Comparison of ENCODE assay signal across 31 cellular contexts in the genomic region with DNA sequence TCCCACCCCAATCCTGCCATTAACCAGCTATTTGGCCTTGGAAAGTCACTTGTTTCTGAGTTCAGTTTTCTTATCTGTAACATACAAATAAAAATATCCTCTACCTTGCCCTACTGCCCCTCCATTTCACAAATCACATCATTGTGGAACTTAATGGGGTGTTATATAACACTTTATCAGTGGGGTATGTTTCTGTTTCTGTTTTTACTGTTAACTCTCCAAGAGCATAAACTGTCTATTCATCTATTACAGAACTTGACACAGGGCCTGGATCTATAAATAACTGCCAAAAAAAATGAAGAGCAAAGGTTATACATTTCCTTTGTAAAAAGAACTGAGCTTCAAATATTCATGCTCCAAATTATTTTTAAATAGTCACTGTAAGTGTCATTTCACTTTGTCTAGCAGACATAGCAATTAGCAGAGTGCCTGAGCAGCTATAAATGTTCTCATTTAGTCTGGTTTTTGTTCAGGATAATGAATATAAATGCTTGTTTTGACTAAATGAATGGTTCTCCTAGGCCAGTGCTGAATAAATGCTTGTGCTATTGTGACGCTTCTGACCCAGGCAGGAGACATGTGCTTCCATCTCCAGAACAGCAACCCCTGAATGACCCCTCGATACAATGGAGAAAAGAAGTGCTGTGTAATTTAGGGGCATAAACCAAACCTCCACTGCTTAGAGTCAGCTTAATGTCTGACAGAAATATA. TPM values are rescaled to one million over a fixed set of nuclear protein-coding genes. Genes with fewer than 3 reads are reported as not detected.
DNase-seq lines count a peak whose midpoint lies in the region; ATAC-seq and TF ChIP-seq lines count a peak whose summit lies in the region.
"Had no signal": no experiment of that assay in that cellular context is flagged by ENCODE, and none has a peak within 500 bp of the region (broad histone marks: within the 10 kb centered on the region; RNA-seq: fewer than 3 reads in every experiment).

No MANE protein-coding gene starts in this region.

- peak in 7 of 8 donors; percentile 33 to 57 (median 44) for ATAC-seq in heart right ventricle
- ATAC-seq in naive thymus-derived CD4-positive, alpha-beta T cell = no peak
- ATAC-seq: esophagus mucosa; naive thymus-derived CD8-positive, alpha-beta T cell had no signal

- 44 to 63% methylated on average over 2 of the region's 2 CpGs for WGBS in heart right ventricle, 2 donors

- H3K9me3 Mint-ChIP-seq in naive thymus-derived CD4-positive, alpha-beta T cell = no peaks in the 10 kb centered on the region
- H3K9me3 Mint-ChIP-seq: activated T-cell treated with anti-CD3 and anti-CD28 coated beads, Interleukin-2, amount 50 U/mL, for 24 hours; immature natural killer cell; naive thymus-derived CD8-positive, alpha-beta T cell had no signal

- in situ Hi-C loops in SK-MEL-5 (cut with HindIII; ENCODE audit: low pct_unique_long_range_greater_than_20kb, low sequenced_read_pairs) = no loop called here

- CTCF ChIA-PET in naive thymus-derived CD4-positive, alpha-beta T cell (lab: Charles Lee) = no interaction called here

- H3K36me3 ChIP-seq in heart right ventricle (peaks cover 0 to 13% (median 0%) of the 10 kb centered on the region in 9 donors), skeletal muscle tissue (ENCODE audit: control insufficient read depth in 3 of 3, insufficient read depth in 3 of 3, low read length in 3 of 3) (no peaks in the 10 kb centered on the region)
- H3K36me3 ChIP-seq in naive thymus-derived CD4-positive, alpha-beta T cell (ENCODE audit: control insufficient read depth in 2 of 3, insufficient read depth in 3 of 3, low read length in 3 of 3) = no peaks in the 10 kb centered on the region
- H3K36me3 ChIP-seq: breast epithelium, stomach, upper lobe of left lung had no signal

- H3K27me3 Mint-ChIP-seq in naive thymus-derived CD4-positive, alpha-beta T cell = no peaks in the 10 kb centered on the region
- H3K27me3 Mint-ChIP-seq: activated T-cell treated with anti-CD3 and anti-CD28 coated beads, Interleukin-2, amount 50 U/mL, for 24 hours; naive thymus-derived CD8-positive, alpha-beta T cell had no signal

- POLR2A ChIA-PET in naive thymus-derived CD4-positive, alpha-beta T cell (lab: Charles Lee) = no interaction called here

- no peak overlapping the region for H3K9ac ChIP-seq in skeletal muscle tissue (ENCODE audit: low read depth in 1 of 3, low read length in 3 of 3)
- H3K9ac ChIP-seq: BLaER1 treated with 17β-estradiol and CSF1 and Interleukin-3, amounts not matched to agents 10 nM and 100 nM had no signal

- H3K4me3 ChIP-seq in heart right ventricle = no peak overlapping the region
- no peak overlapping the region for H3K4me3 ChIP-seq in skeletal muscle tissue (ENCODE audit: low read length in 3 of 3)
- no peak overlapping the region for H3K4me3 ChIP-seq in naive thymus-derived CD4-positive, alpha-beta T cell (ENCODE audit: low read length)
- H3K4me3 ChIP-seq: BLaER1 treated with 17β-estradiol and CSF1 and Interleukin-3, amounts not matched to agents 10 nM and 100 nM; breast epithelium; smooth muscle cell; stomach; upper lobe of left lung had no signal

- H3K4me1 ChIP-seq in heart right ventricle (peaks cover 0 to 30% (median 18%) of the 10 kb centered on the region in 9 donors), skeletal muscle tissue (ENCODE audit: control insufficient read depth in 3 of 3, insufficient read depth in 3 of 3, low read length in 3 of 3) (peaks cover 0 to 16% (median 3%) of the 10 kb centered on the region in 3 donors)
- H3K4me1 ChIP-seq in naive thymus-derived CD4-positive, alpha-beta T cell (ENCODE audit: control insufficient read depth in 2 of 2, insufficient read depth in 2 of 2, low read length in 2 of 2) = no peaks in the 10 kb centered on the region

- peaks cover 0 to 14% (median 3%) of the 10 kb centered on the region in 5 donors for H3K36me3 Mint-ChIP-seq in naive thymus-derived CD4-positive, alpha-beta T cell

- no peak overlapping the region for H3K4me3 Mint-ChIP-seq in naive thymus-derived CD4-positive, alpha-beta T cell
- H3K4me3 Mint-ChIP-seq: activated T-cell treated with anti-CD3 and anti-CD28 coated beads, Interleukin-2, amount 50 U/mL, for 24 hours; immature natural killer cell; naive thymus-derived CD8-positive, alpha-beta T cell had no signal

- H3K27ac Mint-ChIP-seq in naive thymus-derived CD4-positive, alpha-beta T cell = no peak overlapping the region
- H3K27ac Mint-ChIP-seq: activated T-cell treated with anti-CD3 and anti-CD28 coated beads, Interleukin-2, amount 50 U/mL, for 24 hours; immature natural killer cell had no signal

- no peaks in the 10 kb centered on the region for H3K27me3 ChIP-seq in heart right ventricle
- peaks cover 0 to 4% (median 2%) of the 10 kb centered on the region in 3 donors for H3K27me3 ChIP-seq in skeletal muscle tissue (ENCODE audit: control insufficient read depth in 3 of 3, insufficient read depth in 3 of 3, low read length in 3 of 3)
- H3K27me3 ChIP-seq in naive thymus-derived CD4-positive, alpha-beta T cell (ENCODE audit: control insufficient read depth in 2 of 2, insufficient read depth in 2 of 2, low read length in 2 of 2) = no peaks in the 10 kb centered on the region
- H3K27me3 ChIP-seq: BLaER1 treated with 17β-estradiol and CSF1 and Interleukin-3, amounts not matched to agents 10 nM and 100 nM; breast epithelium; stomach; upper lobe of left lung had no signal

- DNase-seq in NCI-H1930 (lab: John Stamatoyannopoulos, UW) (peak; percentile 16 to 43), SK-MEL-5 (ENCODE audit: low read depth, low spot score) (peak; percentile 76), heart right ventricle (no peak), activated gamma-delta T cell treated with Interleukin-2 at 50 U/mL for 16 hours (no peak), NCI-H1092 treated with DMSO at 0.1 percent for 48 hours (lab: John Stamatoyannopoulos, UW) (no peak)
- no peak for DNase-seq in naive thymus-derived CD4-positive, alpha-beta T cell
- DNase-seq: activated CD4-positive, alpha-beta T cell treated with anti-CD3 and anti-CD28 coated beads for 4 hours; activated naive CD4-positive, alpha-beta T cell; activated T-cell treated with anti-CD3 and anti-CD28 coated beads, Interleukin-2, amount 50 U/mL, for 24 hours; cortex of kidney; DMS79; GF-D8; immature natural killer cell; naive thymus-derived CD8-positive, alpha-beta T cell; NCI-H1694 treated with DMSO at 0.1 percent for 48 hours; NCI-H2171 treated with DMSO at 0.1 percent for 48 hours; NCI-H526 treated with DMSO at 0.1 percent for 48 hours; occipital lobe; stimulated activated CD4-positive, alpha-beta T cell treated with anti-CD3 and anti-CD28 coated beads, Interleukin-1b, Interleukin-23, amount 100 ng/mL, for 48 hours; stimulated activated CD8-positive, alpha-beta memory T cell treated with anti-CD3 and anti-CD28 coated beads, Interleukin-4, amount 100 ng/mL, for 48 hours; stomach; upper lobe of left lung had no signal

- H3K9me3 ChIP-seq in heart right ventricle (no peaks in the 10 kb centered on the region), skeletal muscle tissue (ENCODE audit: control insufficient read depth in 3 of 3, low read length in 3 of 3) (no peaks in the 10 kb centered on the region)
- H3K9me3 ChIP-seq in naive thymus-derived CD4-positive, alpha-beta T cell (ENCODE audit: control insufficient read depth in 2 of 3, low read length in 3 of 3) = no peaks in the 10 kb centered on the region
- H3K9me3 ChIP-seq: BLaER1 treated with 17β-estradiol and CSF1 and Interleukin-3, amounts not matched to agents 10 nM and 100 nM; breast epithelium; stomach; upper lobe of left lung had no signal

- H3K27ac ChIP-seq in heart right ventricle = peak overlapping the region in 5 of 10 donors; percentile 1 to 34 (median 11)
- peak overlapping the region; percentile 15 for H3K27ac ChIP-seq in skeletal muscle tissue (ENCODE audit: low read depth, low read length)
- no peak overlapping the region for H3K27ac ChIP-seq in naive thymus-derived CD4-positive, alpha-beta T cell (ENCODE audit: low read depth, low read length)
- H3K27ac ChIP-seq: BLaER1 treated with 17β-estradiol and CSF1 and Interleukin-3, amounts not matched to agents 10 nM and 100 nM; breast epithelium; RWPE1; stomach; upper lobe of left lung; VCaP had no signal

- TF ChIP-seq CTCF in heart right ventricle (IDR thresholded peaks at IDR 0.05) = no peak

- peaks cover 6 to 26% (median 14%) of the 10 kb centered on the region in 7 donors for H3K4me1 Mint-ChIP-seq in naive thymus-derived CD4-positive, alpha-beta T cell

- intact Hi-C loops in heart right ventricle (cut with DNase I) = loop anchor here in 1 of 10 donors (5.0 kb wide), 1 partner anchor 227 kb away; no protein-coding TSS in a partner anchor
- intact Hi-C loops in naive thymus-derived CD4-positive, alpha-beta T cell (cut with micrococcal nuclease) = no loop called here

RNA-seq across cellular contexts. Expression of a gene that starts 7.4 kb away (rescaled TPM):
- 6.3 and 6.4 TPM in 2 replicates for total RNA-seq in SK-MEL-5 (2014; rRNA removed; shearing (Covaris generic))
- 4.9 and 5.1 TPM in 2 replicates for polyA plus RNA-seq in SK-MEL-5 (2015; cell fraction: cytosol; rRNA removed)
- 11.1 and 13.3 TPM in 2 replicates for polyA plus RNA-seq in SK-MEL-5 (2015; cell fraction: nucleus; rRNA removed)
- total RNA-seq in heart right ventricle (1 to 10 TPM; 2.0 to 3.0 (median 2.5) TPM), skeletal muscle tissue (3.1 TPM)
- polyA plus RNA-seq in heart right ventricle = 1 to 10 TPM; 1.5 to 2.3 TPM
- total RNA-seq in naive thymus-derived CD4-positive, alpha-beta T cell = 10 to 100 TPM in 2 of 5 experiments, 1 to 10 TPM in 3; 4.0 to 11.4 (median 7.0) TPM
- 1 to 10 TPM; 4.1 to 5.0 TPM for polyA plus RNA-seq in naive thymus-derived CD4-positive, alpha-beta T cell

RNA-seq across cellular contexts. Expression of a gene that starts 45.6 kb away (rescaled TPM):
- total RNA-seq in SK-MEL-5 (2014; rRNA removed; shearing (Covaris generic)) = 0.11 and 0.26 TPM in 2 replicates
- polyA plus RNA-seq in SK-MEL-5 (2015; cell fraction: cytosol; rRNA removed) = 0.25 and 0.87 TPM in 2 replicates
- 0.78 and 7.7 TPM in 2 replicates for polyA plus RNA-seq in SK-MEL-5 (2015; cell fraction: nucleus; rRNA removed)
- total RNA-seq in heart right ventricle (1 to 10 TPM in 1 of 10 donors, not detected in 9; 1.9 TPM), skeletal muscle tissue (0.52 TPM)
- under 1 TPM in 1 of 2 donors, not detected in 1; 0.09 TPM for polyA plus RNA-seq in heart right ventricle
- total RNA-seq in naive thymus-derived CD4-positive, alpha-beta T cell = under 1 TPM in 1 of 5 experiments, not detected in 4; 0.32 TPM
- under 1 TPM in 1 of 2 donors, not detected in 1; 0.29 TPM for polyA plus RNA-seq in naive thymus-derived CD4-positive, alpha-beta T cell
- total RNA-seq: esophagus mucosa; naive thymus-derived CD8-positive, alpha-beta T cell; smooth muscle cell; stomach had no signal
- polyA plus RNA-seq: AG04450, immature natural killer cell, smooth muscle cell had no signal

RNA-seq across cellular contexts. Expression of a gene that starts 57.0 kb away (rescaled TPM):
- not detected in 2 replicates for total RNA-seq in SK-MEL-5 (2014; rRNA removed; shearing (Covaris generic))
- polyA plus RNA-seq in SK-MEL-5 (2015; cell fraction: cytosol; rRNA removed) = not detected in 2 replicates
- polyA plus RNA-seq in SK-MEL-5 (2015; cell fraction: nucleus; rRNA removed) = not detected in 2 replicates
- under 1 TPM in 3 of 10 donors, not detected in 7; 0.06 to 0.09 (median 0.07) TPM for total RNA-seq in heart right ventricle
- under 1 TPM in 1 of 2 donors, not detected in 1; 0.01 TPM for polyA plus RNA-seq in heart right ventricle
- total RNA-seq in skeletal muscle tissue = not detected
- total RNA-seq in naive thymus-derived CD4-positive, alpha-beta T cell = not detected
- under 1 TPM; 0.06 to 0.08 TPM for polyA plus RNA-seq in naive thymus-derived CD4-positive, alpha-beta T cell
- total RNA-seq: breast epithelium; esophagus mucosa; left lobe of liver; naive thymus-derived CD8-positive, alpha-beta T cell; smooth muscle cell; upper lobe of left lung had no signal
- polyA plus RNA-seq: AG04450, immature natural killer cell, smooth muscle cell had no signal

Comparison
In these comparisons a context has a peak if more than half of its experiments do, and no peak if none do; other contexts are left out.
1. DNase-seq: peak in NCI-H1930 (2 of 2) and SK-MEL-5 (single experiment); none in heart right ventricle (0 of 2), activated gamma-delta T cell treated with Interleukin-2 at 50 U/mL for 16 hours (single experiment), naive thymus-derived CD4-positive, alpha-beta T cell (0 of 9) and NCI-H1092 treated with DMSO at 0.1 percent for 48 hours (single experiment).